Comparison of ENCODE assay signal across 10 cellular contexts in the genomic region with DNA sequence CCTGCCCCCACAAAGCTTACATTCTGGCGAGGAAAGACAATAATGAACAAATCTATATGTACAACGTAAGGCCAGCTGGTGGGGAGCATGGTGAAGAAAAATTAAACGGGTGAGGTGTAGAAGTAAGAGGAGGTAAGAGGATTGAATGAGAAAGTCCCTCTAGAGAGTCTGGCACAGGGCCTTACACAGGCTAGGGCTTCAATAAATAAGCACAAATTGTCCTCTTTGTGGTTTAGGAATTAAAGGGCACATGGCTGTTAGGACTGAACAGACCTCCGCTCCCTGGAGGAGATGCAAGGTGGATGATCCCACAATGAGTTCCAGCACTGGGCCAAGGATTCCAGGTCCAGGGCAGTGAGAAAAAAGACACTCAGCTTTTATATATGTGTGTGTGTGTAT. TPM values are rescaled to one million over a fixed set of nuclear protein-coding genes. Genes with fewer than 3 reads are reported as not detected.
A peak's percentile ranks its signal among the peaks of the same experiment; 100 is the strongest.
DNase-seq lines count a peak whose midpoint lies in the region; ATAC-seq, FAIRE-seq and TF ChIP-seq lines count a peak whose summit lies in the region.
"Had no signal": no experiment of that assay in that cellular context is flagged by ENCODE, and none has a peak within 500 bp of the region (broad histone marks: within the 10 kb centered on the region; RNA-seq: fewer than 3 reads in every experiment).

No MANE protein-coding gene starts in this region.

- peak overlapping the region; percentile 22; the same call in 1 of the 2 replicates for H3K27ac ChIP-seq in GM12878 (ENCODE audit: control insufficient read depth, insufficient read depth)
- H3K27ac ChIP-seq in HepG2 (ENCODE audit: extremely low read length, insufficient read depth, low read length): peak overlapping the region; percentile 7

- H3K36me3 Mint-ChIP-seq in activated naive CD4-positive, alpha-beta T cell treated with anti-CD3 and anti-CD28 coated beads, Interleukin-2, amount 50 U/mL, for 72 hours: peaks cover 0 to 16% of the 10 kb centered on the region in 2 donors
- H3K36me3 Mint-ChIP-seq in type B pancreatic cell: no peaks in the 10 kb centered on the region
- H3K36me3 Mint-ChIP-seq: CD4-positive, CD25-positive, alpha-beta regulatory T cell had no signal

- no peak overlapping the region for H3K4me3 ChIP-seq in GM12878
- H3K4me3 ChIP-seq in HepG2 (replicated peaks in 1 of 3; ENCODE audit: insufficient read depth in 1 of 3, low read depth in 2 of 3, low read length in 3 of 3): no peak overlapping the region; a peak in 1 of 6 replicates

- H3K27ac Mint-ChIP-seq in activated naive CD4-positive, alpha-beta T cell treated with anti-CD3 and anti-CD28 coated beads, Interleukin-2, amount 50 U/mL, for 72 hours: peak overlapping the region; percentile 27 to 60
- H3K27ac Mint-ChIP-seq in type B pancreatic cell: peak overlapping the region; percentile 83

- TF ChIP-seq CTCF in GM12878 (IDR thresholded peaks at IDR 0.05 in 2 of 3, conservative IDR thresholded peaks at IDR 0.05 in 1 of 3; ENCODE audit: control insufficient read depth in 2 of 3, extremely low read depth in 1 of 3, insufficient read depth in 1 of 3, low read depth in 3 of 3, low read length in 3 of 3) (no peak), HepG2 (CRISPR knock-in tag; IDR thresholded peaks at IDR 0.05) (no peak), type B pancreatic cell (conservative IDR thresholded peaks at IDR 0.05) (no peak)

- H3K79me2 ChIP-seq in GM12878 (ENCODE audit: control insufficient read depth, insufficient read depth, low read length) (no peaks in the 10 kb centered on the region), HepG2 (ENCODE audit: insufficient read depth, low read length) (no peaks in the 10 kb centered on the region)

- H3K4me3 Mint-ChIP-seq in type B pancreatic cell: no peak overlapping the region
- H3K4me3 Mint-ChIP-seq: CD4-positive, CD25-positive, alpha-beta regulatory T cell had no signal

- H3K27me3 ChIP-seq in GM12878 (replicated peaks in 1 of 2; ENCODE audit: control insufficient read depth in 2 of 2, insufficient read depth in 2 of 2, low read length in 1 of 2) (no peaks in the 10 kb centered on the region), HepG2 (ENCODE audit: control insufficient read depth in 1 of 2, insufficient read depth in 2 of 2, low read length in 2 of 2) (no peaks in the 10 kb centered on the region)

- H4K20me1 ChIP-seq in GM12878 (ENCODE audit: control insufficient read depth, insufficient read depth): no peaks in the 10 kb centered on the region
- H4K20me1 ChIP-seq in HepG2 (ENCODE audit: insufficient read depth, low read length): no peaks in the 10 kb centered on the region

- TF ChIP-seq RAD21 in GM12878 (IDR thresholded peaks at IDR 0.05; ENCODE audit: insufficient read depth, low read depth, low read length) (no peak), HepG2 (CRISPR knock-in tag; IDR thresholded peaks at IDR 0.05) (no peak)

- H3K4me1 ChIP-seq in GM12878 (ENCODE audit: control insufficient read depth, insufficient read depth, low read length): peaks cover 23% of the 10 kb centered on the region
- H3K4me1 ChIP-seq in HepG2 (ENCODE audit: insufficient read depth, low read length): peaks cover 43% of the 10 kb centered on the region

- no peak overlapping the region for H2AFZ ChIP-seq in GM12878 (ENCODE audit: control insufficient read depth, low read depth, low read length)
- no peak overlapping the region for H2AFZ ChIP-seq in HepG2 (ENCODE audit: low read length)

- no peaks in the 10 kb centered on the region for H3K27me3 Mint-ChIP-seq in type B pancreatic cell

- POLR2A ChIA-PET in GM12878 (lab: Charles Lee): interaction anchor here (1.4 kb wide), 1 partner anchor 45 kb away, joined by 5 read pairs; no protein-coding TSS in a partner anchor
- POLR2A ChIA-PET in HepG2 (lab: Yijun Ruan, JAX): interaction anchor here (0.6 to 3.2 kb wide), 4 partner anchors 15 to 84 kb away, joined by 3 to 28 read pairs (median 4); a partner anchor contains a TSS

- CTCF ChIA-PET in GM12878 (lab: Yijun Ruan, JAX) (interaction anchor here (1.0 to 2.8 kb wide), 6 partner anchors 9 to 112 kb away, joined by 3 to 13 read pairs (median 4); no protein-coding TSS in a partner anchor), HepG2 (lab: Yijun Ruan, JAX; ENCODE audit: low intra/inter-chr PET ratio, low total read pairs) (no interaction called here)

- 94% methylated on average over 4 of the region's 4 CpGs for WGBS in GM12878 (ENCODE audit: insufficient coverage, insufficient replicate concordance, low lambda C conversion rate, missing lambda C conversion rate)
- 45% methylated on average over 4 of the region's 4 CpGs for WGBS in HepG2 (ENCODE audit: low lambda C conversion rate)

- BruUV-seq in GM12878 (replicated peaks; lab: Mats Ljungman, UMichigan): no TSS peak
- BruUV-seq in HepG2 (replicated peaks; lab: Mats Ljungman, UMichigan): no TSS peak

- TF ChIP-seq POLR2A in GM12878 (IDR thresholded peaks at IDR 0.05; ENCODE audit: low read depth, low read length) (no peak), HepG2 (IDR thresholded peaks at IDR 0.05; ENCODE audit: insufficient read depth in 1 of 2, low read depth in 2 of 2, low read length in 2 of 2) (no peak)

- peaks cover 0 to 12% of the 10 kb centered on the region in 2 donors for H3K9me3 Mint-ChIP-seq in activated naive CD4-positive, alpha-beta T cell treated with anti-CD3 and anti-CD28 coated beads, Interleukin-2, amount 50 U/mL, for 72 hours
- no peaks in the 10 kb centered on the region for H3K9me3 Mint-ChIP-seq in type B pancreatic cell

- in situ Hi-C loops in GM12878 (cut with MboI) (no loop called here), HepG2 (cut with HindIII; ENCODE audit: extremely low pct_ligation_motif_present, low pct_unique_long_range_greater_than_20kb) (no loop called here)

- DNase-seq in activated naive CD4-positive, alpha-beta T cell treated with anti-CD3 and anti-CD28 coated beads, Interleukin-2, amount 50 U/mL, for 72 hours (ENCODE audit: low spot score in 2 of 2): no peak
- DNase-seq in activated naive CD4-positive, alpha-beta T cell treated with Interleukin-2 at 50 U/mL for 16 hours: no peak
- DNase-seq in GM12878 (ENCODE audit: low read depth, low spot score) (no peak), HepG2 (ENCODE audit: low spot score) (no peak), type B pancreatic cell (ENCODE audit: extremely low spot score, unreplicated experiment) (no peak)
- no peak for DNase-seq in stimulated activated CD4-positive, alpha-beta T cell treated with anti-CD3 and anti-CD28 coated beads, Interleukin-4, amount 100 ng/mL, for 24 hours
- DNase-seq: NCI-H524 had no signal

- peaks cover 2% of the 10 kb centered on the region; the same call in 2 of the 3 replicates for H3K9me3 ChIP-seq in GM12878 (replicated peaks; ENCODE audit: control insufficient read depth, insufficient read depth, low read length)
- H3K9me3 ChIP-seq in HepG2 (ENCODE audit: low read length): no peaks in the 10 kb centered on the region

- intact Hi-C loops in GM12878 (cut with micrococcal nuclease; ENCODE audit: unreplicated experiment) (no loop called here), HepG2 (cut with micrococcal nuclease; ENCODE audit: unreplicated experiment) (loop anchor here (5.0 kb wide), 1 partner anchor 44 kb away; a partner anchor contains a TSS)

- no peak for TF ChIP-seq EP300 in GM12878 (IDR thresholded peaks at IDR 0.05; ENCODE audit: borderline replicate concordance in 1 of 2, control insufficient read depth in 1 of 2, low read depth in 2 of 2, low read length in 2 of 2)
- no peak for TF ChIP-seq EP300 in HepG2 (IDR thresholded peaks at IDR 0.05; ENCODE audit: low read depth in 2 of 2, low read length in 2 of 2)
- TF ChIP-seq EP300 in HepG2 (CRISPR knock-in tag; IDR thresholded peaks at IDR 0.05; ENCODE audit: borderline replicate concordance): no peak; the same call in 1 of the 2 replicates

- H3K9ac ChIP-seq in GM12878 (ENCODE audit: control insufficient read depth, insufficient read depth, low read length): no peak overlapping the region
- H3K9ac ChIP-seq in HepG2 (ENCODE audit: insufficient read depth, low read depth, low read length): peak overlapping the region; percentile 18; the same call in 1 of the 2 replicates

- SMC1A ChIA-PET in GM12878 (lab: Charles Lee; ENCODE audit: uncharacterized antibody, unreplicated experiment): interaction anchor here (0.5 to 2.9 kb wide), 6 partner anchors 21 to 1042 kb away, joined by 3 to 10 read pairs (median 4); no protein-coding TSS in a partner anchor

- H3K4me1 Mint-ChIP-seq in type B pancreatic cell (ENCODE audit: unreplicated experiment): peaks cover 15% of the 10 kb centered on the region

- H3K4me2 ChIP-seq in GM12878 (ENCODE audit: control insufficient read depth, insufficient read depth) (peak overlapping the region; percentile 26; the same call in 1 of the 2 replicates), HepG2 (ENCODE audit: low read depth, low read length) (peak overlapping the region; percentile 68)

- ATAC-seq in activated naive CD4-positive, alpha-beta T cell treated with anti-CD3 and anti-CD28 coated beads, Interleukin-2, amount 50 U/mL, for 72 hours: no peak
- ATAC-seq in GM12878 (no peak), HepG2 (no peak), HG03025 (IDR thresholded peaks at IDR 0.05; ENCODE audit: low FRiP score, unreplicated experiment) (no peak), GM21737 (IDR thresholded peaks at IDR 0.05; ENCODE audit: unreplicated experiment) (no peak)

- H3K36me3 ChIP-seq in GM12878 (ENCODE audit: control insufficient read depth in 2 of 2, insufficient read depth in 2 of 2, low read length in 1 of 2) (no peaks in the 10 kb centered on the region), HepG2 (replicated peaks in 1 of 2; ENCODE audit: control insufficient read depth in 1 of 2, insufficient read depth in 2 of 2, low read length in 2 of 2) (no peaks in the 10 kb centered on the region)

- FAIRE-seq in GM12878 (lab: Jason Lieb, UNC): no peak
- FAIRE-seq in HepG2 (lab: Jason Lieb, UNC): no peak

- RAD21 ChIA-PET in GM12878 (lab: Charles Lee; ENCODE audit: unreplicated experiment): interaction anchor here (0.7 to 2.2 kb wide), 7 partner anchors 12 to 179 kb away, joined by 3 to 10 read pairs (median 3); a partner anchor contains a TSS

RNA-seq across cellular contexts. Expression of a gene that starts 43.1 kb away (rescaled TPM):
- total RNA-seq in activated naive CD4-positive, alpha-beta T cell treated with anti-CD3 and anti-CD28 coated beads, Interleukin-2, amount 50 U/mL, for 72 hours: 10 to 100 TPM; 48.9 to 52.7 TPM
- total RNA-seq in GM12878 (2013; cell fraction: nucleolus; rRNA removed): 114 and 120 TPM in 2 replicates
- total RNA-seq in GM12878 (2014; rRNA removed) (37.5 and 43.6 TPM in 2 replicates), GM12878 (2014; rRNA removed; fragmentation: Illumina TruSeq; extraction: Trizol) (36.4 and 37.2 TPM in 2 replicates), GM12878 (2021) (50.3 and 52.5 TPM in 2 replicates), HepG2 (2016; rRNA removed; fragmentation: Illumina TruSeq; extraction: Trizol) (83.2 and 98.4 TPM in 2 replicates), type B pancreatic cell (ENCODE audit: low replicate concordance) (58.4 and 66.2 TPM in 2 replicates)
- 15.6 TPM for polyA plus RNA-seq in GM12878 (2011; ENCODE audit: low read depth)
- polyA plus RNA-seq in GM12878 (2011; rRNA removed) (32.5 and 43.1 TPM in 2 replicates), GM12878 (2014; fragmentation: Illumina TruSeq; extraction: Trizol) (22.7 and 25.4 TPM in 2 replicates), GM12878 (2014; fragmentation: Nextera tagmentation; extraction: Ambion mirVana) (10 to 100 TPM in 1 of 2 experiments, 1 to 10 TPM in 1; 8.7 to 12.5 TPM), GM12878 (2014; rRNA removed) (21.7 and 23.5 TPM in 2 replicates), GM12878 (2016; fragmentation: Nextera tagmentation; extraction: Ambion mirVana) (10 to 100 TPM; 10.3 to 11.7 TPM), HepG2 (2011; rRNA removed) (23.6 and 25.2 TPM in 2 replicates)
- polyA plus RNA-seq in GM12878 (2011; cell fraction: cytosol; rRNA removed): 13.9 and 20.3 TPM in 2 replicates
- 15.3 and 17.4 TPM in 2 replicates for polyA plus RNA-seq in GM12878 (2011; cell fraction: nucleus; rRNA removed)
- 19.7 TPM in 2 replicates for polyA plus RNA-seq in GM12878 (2012)
- 43.4 and 59.5 TPM in 2 replicates for polyA minus RNA-seq in GM12878 (2011; rRNA and poly(A)+ RNA removed)
- 19.5 and 23.3 TPM in 2 replicates for polyA minus RNA-seq in GM12878 (2011; cell fraction: cytosol; rRNA and poly(A)+ RNA removed)
- polyA minus RNA-seq in GM12878 (2011; cell fraction: nucleus; rRNA and poly(A)+ RNA removed): 13.7 and 22.6 TPM in 2 replicates
- 7.8 and 8.2 TPM in 2 replicates for total RNA-seq in HepG2 (2016; cell fraction: cytosol; rRNA removed; fragmentation: Illumina TruSeq; extraction: Trizol; ENCODE audit: low read depth)
- total RNA-seq in HepG2 (2016; cell fraction: insoluble cytoplasmic fraction; rRNA removed; fragmentation: Illumina TruSeq; extraction: Trizol): 84.4 and 87.6 TPM in 2 replicates
- total RNA-seq in HepG2 (2016; cell fraction: membrane; rRNA removed; fragmentation: Illumina TruSeq; extraction: Trizol): 37.9 and 42.3 TPM in 2 replicates
- total RNA-seq in HepG2 (2016; cell fraction: nucleus; rRNA removed; fragmentation: Illumina TruSeq; extraction: Trizol): 61.0 and 71.2 TPM in 2 replicates
- 10.9 and 17.5 TPM in 2 replicates for polyA plus RNA-seq in HepG2 (2011; cell fraction: cytosol; rRNA removed)
- 18.7 and 24.1 TPM in 2 replicates for polyA plus RNA-seq in HepG2 (2011; cell fraction: nucleus; rRNA removed)
- polyA plus RNA-seq in HepG2 (2012): 23.7 and 25.0 TPM in 2 replicates
- 2.8 and 3.6 TPM in 2 replicates for polyA plus RNA-seq in HepG2 (2016; cell fraction: cytosol; fragmentation: Illumina TruSeq; extraction: Trizol; ENCODE audit: low read depth)
- 37.1 and 37.6 TPM in 2 replicates for polyA plus RNA-seq in HepG2 (2016; cell fraction: insoluble cytoplasmic fraction; fragmentation: Illumina TruSeq; extraction: Trizol; ENCODE audit: low read depth)
- polyA plus RNA-seq in HepG2 (2016; cell fraction: membrane; fragmentation: Illumina TruSeq; extraction: Trizol; ENCODE audit: low read depth): 13.0 and 13.5 TPM in 2 replicates
- 44.6 and 47.8 TPM in 2 replicates for polyA plus RNA-seq in HepG2 (2016; cell fraction: nucleus; fragmentation: Illumina TruSeq; extraction: Trizol; ENCODE audit: insufficient read depth, low read depth)
- polyA minus RNA-seq in HepG2 (2011; rRNA and poly(A)+ RNA removed; ENCODE audit: low replicate concordance): 32.6 and 37.5 TPM in 2 replicates
- polyA minus RNA-seq in HepG2 (2011; cell fraction: cytosol; rRNA and poly(A)+ RNA removed): 34.0 and 41.8 TPM in 2 replicates
- 81.2 and 89.8 TPM in 2 replicates for polyA minus RNA-seq in HepG2 (2011; cell fraction: nucleus; rRNA and poly(A)+ RNA removed)
